Comparison of ENCODE assay signal across 22 cellular contexts in the genomic region with DNA sequence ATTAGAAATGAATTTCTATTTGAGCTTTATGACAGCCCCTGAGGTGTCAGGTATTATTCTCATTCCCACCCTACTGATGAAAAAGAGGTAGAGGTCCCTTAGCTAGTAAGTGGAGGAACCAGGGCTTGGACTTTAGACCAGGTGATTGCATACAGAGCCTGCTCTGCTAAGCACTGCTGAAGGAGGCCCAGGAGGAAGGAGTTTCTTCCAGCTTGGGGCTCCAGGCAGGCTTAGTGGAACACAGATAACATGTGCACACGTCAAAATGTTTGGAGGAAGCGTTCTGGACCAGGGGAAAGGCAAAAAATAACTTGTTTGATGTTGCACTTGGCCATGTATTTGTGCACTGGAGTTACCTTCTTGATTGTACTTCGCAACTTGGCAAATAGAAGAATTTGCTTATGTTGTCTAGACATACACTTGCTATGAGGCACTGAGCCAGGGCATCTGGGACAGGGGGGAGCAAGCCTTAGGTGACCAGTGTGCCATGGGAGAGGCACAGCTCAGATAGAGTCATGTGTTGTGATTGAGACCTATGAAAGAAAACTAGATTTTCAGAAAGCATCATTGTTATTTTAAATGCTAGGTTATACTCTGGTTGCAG.
"Had no signal": no experiment of that assay in that cellular context is flagged by ENCODE, and none has a peak within 500 bp of the region (broad histone marks: within the 10 kb centered on the region; RNA-seq: fewer than 3 reads in every experiment).

No MANE protein-coding gene starts in this region.

- H3K27me3 ChIP-seq: body of pancreas, neutrophil, testis, upper lobe of right lung had no signal

- DNase-seq: activated CD4-positive, alpha-beta memory T cell treated with anti-CD3 and anti-CD28 coated beads, Interleukin-2, amount 10 ng/mL, durations not matched to agents 7 days and 5 days; activated CD4-positive, alpha-beta T cell treated with anti-CD3 and anti-CD28 coated beads for 1 hour; activated CD8-positive, alpha-beta memory T cell treated with anti-CD3 and anti-CD28 coated beads, Interleukin-2, amount 50 U/mL, for 48 hours; activated gamma-delta T cell; activated T-cell treated with anti-CD3 and anti-CD28 coated beads, Interleukin-2, amount 50 U/mL, for 72 hours; amniotic stem cell; body of pancreas; central memory CD4-positive, alpha-beta T cell; cortex of kidney; effector CD8-positive, alpha-beta T cell; glutamatergic neuron; mucosa of descending colon; naive thymus-derived CD4-positive, alpha-beta T cell; SK-N-SH; T-cell; T-helper 9 cell; testis; upper lobe of right lung had no signal

- H3K4me2 ChIP-seq: SK-N-SH had no signal

- FAIRE-seq: endothelial cell of umbilical vein had no signal

- H3K4me3 ChIP-seq: body of pancreas, mucosa of descending colon, skin epidermis, testis, upper lobe of right lung had no signal

- H3K9me3 ChIP-seq: body of pancreas, mucosa of descending colon, neutrophil, SK-N-SH, testis, upper lobe of right lung had no signal

- H3K9me2 ChIP-seq: SK-N-SH had no signal

- H3K27ac ChIP-seq: body of pancreas, neutrophil, upper lobe of right lung, VCaP had no signal

- H3K4me1 ChIP-seq: body of pancreas, testis, upper lobe of right lung had no signal
